Comparison of ENCODE assay signal across 1 cellular context in genomic region chr6:34128045-34128444, GRCh38.
TF ChIP-seq lines count a peak whose summit lies in the region.

No MANE protein-coding gene starts in this region.

TF ChIP-seq in GM23338, 12 proteins besides CTCF, POLR2A, EP300 and RAD21 (continued from another document):
- TF ChIP-seq REST (IDR thresholded peaks at IDR 0.05; ENCODE audit: unreplicated experiment) (no peak), ZNF331 (CRISPR knock-in tag; IDR thresholded peaks at IDR 0.05; ENCODE audit: low read depth) (no peak), EZH2phosphoT487 (IDR thresholded peaks at IDR 0.05; ENCODE audit: unreplicated experiment) (no peak), ETS1 (IDR thresholded peaks at IDR 0.05) (no peak), ZNF462 (CRISPR knock-in tag; IDR thresholded peaks at IDR 0.05) (no peak), NANOG (IDR thresholded peaks at IDR 0.05; ENCODE audit: borderline replicate concordance) (no peak), JUNB (IDR thresholded peaks at IDR 0.05; ENCODE audit: unreplicated experiment) (no peak), STAT1 (IDR thresholded peaks at IDR 0.05; ENCODE audit: unreplicated experiment) (no peak)
TF ChIP-seq in GM23338: peak in this region for 0.
